28 cellular contexts compared by ENCODE assay signal in the genomic region with DNA sequence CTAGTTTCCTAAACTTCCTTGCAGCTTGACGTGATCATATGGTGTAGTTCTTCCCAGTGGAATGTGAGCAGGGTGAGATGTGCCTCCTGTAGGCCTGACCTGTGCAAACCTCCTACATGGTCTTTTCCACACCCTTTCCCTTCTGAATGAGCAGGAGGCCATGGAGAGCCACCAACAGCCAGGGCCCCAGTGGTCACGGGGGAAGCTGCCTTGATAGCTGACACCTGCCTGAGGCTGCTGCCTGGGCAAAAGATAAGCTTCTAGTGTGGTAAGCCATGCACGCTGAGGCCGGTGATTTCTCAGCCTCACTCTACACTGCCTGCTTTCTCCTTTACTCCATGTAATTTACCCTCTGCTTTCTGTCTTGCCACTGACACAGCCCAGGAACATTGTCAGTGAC. TPM values are rescaled to one million over a fixed set of nuclear protein-coding genes. Genes with fewer than 3 reads are reported as not detected.
"Had no signal": no experiment of that assay in that cellular context is flagged by ENCODE, and none has a peak within 500 bp of the region (broad histone marks: within the 10 kb centered on the region; RNA-seq: fewer than 3 reads in every experiment).

No MANE protein-coding gene starts in this region.

- H3K36me3 Mint-ChIP-seq: mesothelial cell of epicardium; natural killer cell; stimulated activated effector memory CD8-positive, alpha-beta T cell treated with anti-CD3 and anti-CD28 coated beads, Interleukin-12 subunit alpha, Interleukin-12 subunit beta, amount 100 ng/mL, for 72 hours had no signal

- FAIRE-seq: endometrium, keratinocyte, pancreas had no signal

- H3K36me3 ChIP-seq: esophagus muscularis mucosa, gastrocnemius medialis, left ventricle myocardium inferior, lower lobe of right lung, pancreas, tibial artery, upper lobe of left lung, uterus had no signal

- H3K27ac ChIP-seq: coronary artery, dorsolateral prefrontal cortex, esophagus muscularis mucosa, gastrocnemius medialis, left ventricle myocardium inferior, lower lobe of right lung, pancreas, tibial artery, upper lobe of left lung, uterus had no signal

- H3K4me1 Mint-ChIP-seq: immature natural killer cell; mesothelial cell of epicardium; natural killer cell; stimulated activated effector memory CD8-positive, alpha-beta T cell treated with anti-CD3 and anti-CD28 coated beads, Interleukin-12 subunit alpha, Interleukin-12 subunit beta, amount 100 ng/mL, for 72 hours had no signal

- ATAC-seq: gastrocnemius medialis; lower lobe of right lung; natural killer cell; pancreas; stimulated activated effector memory CD8-positive, alpha-beta T cell treated with anti-CD3 and anti-CD28 coated beads, Interleukin-12 subunit alpha, Interleukin-12 subunit beta, amount 100 ng/mL, for 72 hours had no signal

- H3K4me2 ChIP-seq: smooth muscle cell had no signal

- H3K9me3 ChIP-seq: esophagus muscularis mucosa, gastrocnemius medialis, left ventricle myocardium inferior, lower lobe of right lung, pancreas, tibial artery, upper lobe of left lung, uterus had no signal

- H3K9me3 Mint-ChIP-seq: neural crest cell had no signal

- H3K4me3 Mint-ChIP-seq: immature natural killer cell; memory B cell; mesothelial cell of epicardium; natural killer cell; neural crest cell; stimulated activated effector memory CD8-positive, alpha-beta T cell treated with anti-CD3 and anti-CD28 coated beads, Interleukin-12 subunit alpha, Interleukin-12 subunit beta, amount 100 ng/mL, for 72 hours; stimulated activated naive CD8-positive, alpha-beta T cell treated with anti-CD3 and anti-CD28 coated beads, Interleukin-15, Interleukin-2, amounts not matched to agents 100 ng/mL and 50 ng/mL, for 24 hours had no signal

- DNase-seq: dorsolateral prefrontal cortex; effector CD8-positive, alpha-beta T cell; gastrocnemius medialis; glutamatergic neuron; immature natural killer cell; left ventricle myocardium inferior; lower lobe of right lung; natural killer cell; nucleus accumbens; pancreas; right cardiac atrium; stimulated activated CD4-positive, alpha-beta T cell treated with anti-CD3 and anti-CD28 coated beads, Interleukin-4, amount 100 ng/mL, for 1 hour; stimulated activated CD8-positive, alpha-beta memory T cell treated with anti-CD3 and anti-CD28 coated beads, Interleukin-4, amount 100 ng/mL, for 48 hours; tibial artery; upper lobe of left lung; uterus had no signal

- H3K4me1 ChIP-seq: esophagus muscularis mucosa, gastrocnemius medialis, left ventricle myocardium inferior, pancreas, tibial artery, upper lobe of left lung, uterus had no signal

- H3K4me3 ChIP-seq: coronary artery, dorsolateral prefrontal cortex, esophagus muscularis mucosa, gastrocnemius medialis, left ventricle myocardium inferior, lower lobe of right lung, pancreas, smooth muscle cell, tibial artery, upper lobe of left lung, uterus had no signal

- H3K27ac Mint-ChIP-seq: immature natural killer cell; memory B cell; mesothelial cell of epicardium; natural killer cell; progenitor cell of endocrine pancreas; stimulated activated effector memory CD8-positive, alpha-beta T cell treated with anti-CD3 and anti-CD28 coated beads, Interleukin-12 subunit alpha, Interleukin-12 subunit beta, amount 100 ng/mL, for 72 hours; stimulated activated naive CD8-positive, alpha-beta T cell treated with anti-CD3 and anti-CD28 coated beads, Interleukin-15, Interleukin-2, amounts not matched to agents 100 ng/mL and 50 ng/mL, for 24 hours had no signal

- H3K27me3 ChIP-seq: dorsolateral prefrontal cortex, esophagus muscularis mucosa, gastrocnemius medialis, pancreas, tibial artery, upper lobe of left lung, uterus had no signal

RNA-seq across cellular contexts. Expression of a gene that starts 11.4 kb away (rescaled TPM):
- total RNA-seq: fibroblast of villous mesenchyme, mesothelial cell of epicardium, neural crest cell, smooth muscle cell had no signal
- polyA plus RNA-seq: immature natural killer cell, keratinocyte, smooth muscle cell had no signal
